ENCODE assay signal across 8 cellular contexts in the genomic region with DNA sequence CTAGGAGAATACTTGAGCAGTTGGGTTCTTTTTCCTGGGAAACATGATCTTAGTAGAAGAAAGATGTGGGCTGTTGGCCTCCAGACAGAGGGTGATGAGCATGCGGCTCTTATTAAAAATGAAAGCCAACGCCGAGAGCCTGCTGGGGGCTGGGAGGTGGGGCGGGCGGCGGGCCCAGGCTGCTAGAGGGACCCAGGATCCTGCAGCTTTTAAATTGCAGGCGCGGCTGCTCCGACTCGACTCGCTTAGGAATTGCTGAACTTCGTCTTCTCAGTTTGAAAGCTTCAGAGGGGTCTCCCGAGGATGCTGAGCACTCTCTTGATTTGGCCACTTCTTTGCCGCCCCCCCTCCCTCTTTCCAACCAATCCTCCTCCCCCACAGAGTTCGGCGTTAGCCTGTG. TPM values are rescaled to one million over a fixed set of nuclear protein-coding genes. Genes with fewer than 3 reads are reported as not detected.
DNase-seq lines count a peak whose midpoint lies in the region; ATAC-seq and TF ChIP-seq lines count a peak whose summit lies in the region.

No MANE protein-coding gene starts in this region.

- TF ChIP-seq CTCF in BE2C (IDR thresholded peaks at IDR 0.05; ENCODE audit: low read depth, low read length) (no peak), HL-60 (IDR thresholded peaks at IDR 0.05; ENCODE audit: insufficient read depth, low read length) (no peak), WI38 (IDR thresholded peaks at IDR 0.05; ENCODE audit: low read depth, low read length) (no peak)

- no peak for ATAC-seq in GM21619 (IDR thresholded peaks at IDR 0.05; ENCODE audit: unreplicated experiment)

- H3K4me3 ChIP-seq in BE2C (ENCODE audit: low read depth, low read length), result peak overlapping the region; percentile 61
- H3K4me3 ChIP-seq in HL-60 (replicated peaks; ENCODE audit: insufficient read depth, low read length), result peak overlapping the region; percentile 68
- H3K4me3 ChIP-seq in WI38 (ENCODE audit: low read depth, low read length), result peak overlapping the region; percentile 69
- H3K4me3 ChIP-seq in duodenal mucosa (ENCODE audit: low read depth in 1 of 2, low read length in 2 of 2), result peak overlapping the region; percentile 67 to 71

- DNase-seq in BE2C, result peak; percentile 45
- DNase-seq in HL-60 (ENCODE audit: low read depth in 1 of 2, low spot score in 1 of 2), result no peak
- peak; percentile 69 for DNase-seq in medulla oblongata (ENCODE audit: extremely low spot score)
- DNase-seq in stimulated activated CD8-positive, alpha-beta memory T cell treated with anti-CD3 and anti-CD28 coated beads, Interleukin-4, amount 100 ng/mL, for 48 hours, result peak; percentile 72
- DNase-seq in SKM-1 treated with dmso at 0.1 percent for 144 hours (lab: John Stamatoyannopoulos, UW; ENCODE audit: unreplicated experiment), result no peak

- peaks cover 10% of the 10 kb centered on the region for H3K36me3 ChIP-seq in BE2C
- H3K36me3 ChIP-seq in duodenal mucosa (ENCODE audit: control insufficient read depth in 1 of 2, insufficient read depth in 2 of 2, low read length in 2 of 2), result peaks cover 6 to 8% of the 10 kb centered on the region in 2 donors

- H3K4me1 ChIP-seq in BE2C (no peaks in the 10 kb centered on the region), duodenal mucosa (ENCODE audit: control insufficient read depth in 1 of 2, insufficient read depth in 2 of 2, low read length in 2 of 2) (peaks cover 27 to 31% of the 10 kb centered on the region in 2 donors)

- H3K27me3 ChIP-seq in BE2C, result no peaks in the 10 kb centered on the region; the same call in 1 of the 2 replicates
- H3K27me3 ChIP-seq in HL-60 (ENCODE audit: insufficient read depth, poor library complexity, severe bottlenecking), result no peaks in the 10 kb centered on the region
- H3K27me3 ChIP-seq in duodenal mucosa (ENCODE audit: control insufficient read depth in 1 of 2, insufficient read depth in 2 of 2, low read length in 2 of 2), result no peaks in the 10 kb centered on the region

- H3K9ac ChIP-seq in duodenal mucosa (ENCODE audit: low read depth in 1 of 2, low read length in 2 of 2), result peak overlapping the region; percentile 63 to 74

- H3K27ac ChIP-seq in HL-60 (replicated peaks), result peak overlapping the region; percentile 73
- peak overlapping the region; percentile 77 for H3K27ac ChIP-seq in duodenal mucosa (ENCODE audit: low read depth, low read length)

- H3K9me3 ChIP-seq in BE2C (no peaks in the 10 kb centered on the region), duodenal mucosa (ENCODE audit: control insufficient read depth in 1 of 2, low read length in 2 of 2) (no peaks in the 10 kb centered on the region)

RNA-seq across cellular contexts. Expression of a gene that starts 1.2 kb away (rescaled TPM):
- polyA plus RNA-seq in BE2C (2012; ENCODE audit: insufficient read depth, insufficient read length, low read depth), result 20.6 TPM

Comparison
In these comparisons a context has a peak if more than half of its experiments do, and no peak if none do; other contexts are left out.
1. DNase-seq: peak in BE2C (single experiment), medulla oblongata (single experiment) and stimulated activated CD8-positive, alpha-beta memory T cell treated with anti-CD3 and anti-CD28 coated beads, Interleukin-4, amount 100 ng/mL, for 48 hours (single experiment); none in HL-60 (0 of 2) and SKM-1 treated with dmso at 0.1 percent for 144 hours (single experiment).
2. Peak in every context shown above with its lines, with median percentiles within 50 percentile points of each other: H3K4me3 ChIP-seq.